ENCODE assay signal across 24 cellular contexts in the genomic region with DNA sequence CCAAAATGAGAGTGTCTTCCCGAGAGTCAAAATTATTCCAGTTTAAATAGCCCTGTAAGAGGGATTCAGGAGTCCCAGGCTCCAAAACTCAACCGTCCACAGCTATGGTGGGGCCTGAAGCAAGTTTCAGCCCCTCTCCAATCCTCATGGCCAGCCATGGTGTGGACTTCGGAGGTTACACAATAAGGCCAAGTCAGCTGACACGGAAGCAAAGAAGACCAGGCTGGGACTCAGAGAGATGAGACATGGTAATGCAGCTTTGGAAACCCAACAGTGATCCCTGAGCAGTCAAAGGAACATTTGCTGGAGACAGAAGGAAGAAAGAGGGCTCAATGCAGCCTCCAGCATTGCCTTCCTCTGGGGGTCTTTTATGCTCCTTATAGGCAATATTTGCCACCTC.
DNase-seq lines count a peak whose midpoint lies in the region; ATAC-seq, FAIRE-seq and TF ChIP-seq lines count a peak whose summit lies in the region.
"Had no signal": no experiment of that assay in that cellular context is flagged by ENCODE, and none has a peak within 500 bp of the region (broad histone marks: within the 10 kb centered on the region; RNA-seq: fewer than 3 reads in every experiment).

No MANE protein-coding gene starts in this region.

- peaks cover 16 to 17% of the 10 kb centered on the region in 2 donors for H3K4me1 Mint-ChIP-seq in natural killer cell treated with Interleukin-12 subunit alpha and Interleukin-12 subunit beta and Interleukin-15 and Interleukin-18, amount 100 ng/mL, for 72 hours (ENCODE audit: low read depth in 2 of 2)
- peaks cover 15 to 16% of the 10 kb centered on the region in 2 donors for H3K4me1 Mint-ChIP-seq in natural killer cell

- H3K27me3 Mint-ChIP-seq in natural killer cell treated with Interleukin-12 subunit alpha and Interleukin-12 subunit beta and Interleukin-15 and Interleukin-18, amount 100 ng/mL, for 72 hours = peaks cover 51 to 57% of the 10 kb centered on the region in 2 donors
- H3K27me3 Mint-ChIP-seq in natural killer cell (ENCODE audit: low read depth in 2 of 2) = peaks cover 44 to 73% of the 10 kb centered on the region in 2 donors

- no peak overlapping the region for H3K9ac ChIP-seq in liver (ENCODE audit: low read depth in 1 of 2, low read length in 2 of 2)
- H3K9ac ChIP-seq: BLaER1 had no signal

- DNase-seq in natural killer cell treated with Interleukin-12 subunit alpha and Interleukin-12 subunit beta and Interleukin-15 and Interleukin-18, amount 100 ng/mL, for 72 hours (ENCODE audit: low spot score) = peak; percentile 8
- no peak for DNase-seq in natural killer cell
- no peak for DNase-seq in bronchial epithelial cell (ENCODE audit: low read depth)
- DNase-seq in prostate gland (ENCODE audit: low spot score) = no peak
- DNase-seq in cerebellum (ENCODE audit: low spot score) = no peak
- DNase-seq in germinal center (ENCODE audit: low spot score) = no peak
- no peak for DNase-seq in suprapubic skin (ENCODE audit: low spot score in 2 of 2)
- DNase-seq: Calu3; CD4-positive, CD25-positive, alpha-beta regulatory T cell; CD8-positive, alpha-beta memory T cell; DMS53; DMS79 treated with DMSO at 0.1 percent for 48 hours; GF-D8; H9 had no signal

- H3K4me3 ChIP-seq in bronchial epithelial cell (ENCODE audit: low read depth, low read length) = no peak overlapping the region
- no peak overlapping the region for H3K4me3 ChIP-seq in liver (ENCODE audit: low read depth in 1 of 3, low read length in 3 of 3)
- no peak overlapping the region for H3K4me3 ChIP-seq in prostate gland
- H3K4me3 ChIP-seq in suprapubic skin = no peak overlapping the region
- H3K4me3 ChIP-seq: BLaER1, GM23338 had no signal

- no peak overlapping the region for H3K27ac Mint-ChIP-seq in natural killer cell treated with Interleukin-12 subunit alpha and Interleukin-12 subunit beta and Interleukin-15 and Interleukin-18, amount 100 ng/mL, for 72 hours
- H3K27ac Mint-ChIP-seq in natural killer cell = no peak overlapping the region
- H3K27ac Mint-ChIP-seq: B cell; CD4-positive, CD25-positive, alpha-beta regulatory T cell; CD8-positive, alpha-beta memory T cell; GM23338 had no signal

- FAIRE-seq in bronchial epithelial cell (lab: Jason Lieb, UNC) = peak; percentile 90
- FAIRE-seq: A204.1, GM12891, GM18507 had no signal

- TF ChIP-seq EP300 in suprapubic skin (IDR thresholded peaks at IDR 0.05) = no peak

- TF ChIP-seq CTCF in natural killer cell (IDR thresholded peaks at IDR 0.05) (no peak), bronchial epithelial cell (IDR thresholded peaks at IDR 0.05; ENCODE audit: insufficient read depth, low read length, severe bottlenecking) (no peak), liver (IDR thresholded peaks at IDR 0.05; ENCODE audit: low read depth, low read length, missing input control) (no peak), prostate gland (IDR thresholded peaks at IDR 0.05) (no peak), suprapubic skin (IDR thresholded peaks at IDR 0.05) (no peak)

- H3K27ac ChIP-seq in liver (ENCODE audit: low read depth in 1 of 2, low read length in 2 of 2) (peak overlapping the region in 1 of 2 donors; percentile 24), prostate gland (no peak overlapping the region), suprapubic skin (no peak overlapping the region)
- H3K27ac ChIP-seq: 22Rv1, BLaER1, C4-2B had no signal

- TF ChIP-seq RAD21 in liver (IDR thresholded peaks at IDR 0.05) = no peak

- intact Hi-C loops in natural killer cell (cut with micrococcal nuclease) = no loop called here
- intact Hi-C loops in prostate gland (cut with DNase I) = no loop called here

- peaks cover 19% of the 10 kb centered on the region for H3K27me3 ChIP-seq in bronchial epithelial cell (ENCODE audit: control insufficient read depth, insufficient read depth, low read length)
- no peaks in the 10 kb centered on the region for H3K27me3 ChIP-seq in liver (ENCODE audit: control insufficient read depth in 4 of 4, insufficient read depth in 4 of 4, low read length in 3 of 4)
- no peaks in the 10 kb centered on the region for H3K27me3 ChIP-seq in prostate gland (replicated peaks; ENCODE audit: insufficient read depth)
- peaks cover 25% of the 10 kb centered on the region for H3K27me3 ChIP-seq in suprapubic skin
- H3K27me3 ChIP-seq: BLaER1 had no signal

- H3K9me3 ChIP-seq in liver (ENCODE audit: control insufficient read depth in 4 of 4, low read length in 3 of 4) (no peaks in the 10 kb centered on the region), prostate gland (no peaks in the 10 kb centered on the region), suprapubic skin (no peaks in the 10 kb centered on the region)

- H3K9me3 Mint-ChIP-seq in natural killer cell treated with Interleukin-12 subunit alpha and Interleukin-12 subunit beta and Interleukin-15 and Interleukin-18, amount 100 ng/mL, for 72 hours = no peaks in the 10 kb centered on the region
- no peaks in the 10 kb centered on the region for H3K9me3 Mint-ChIP-seq in natural killer cell
- H3K9me3 Mint-ChIP-seq: CD8-positive, alpha-beta memory T cell; GM23338; H9 had no signal

- H3K4me1 ChIP-seq in liver (ENCODE audit: control insufficient read depth in 4 of 4, insufficient read depth in 4 of 4, low read length in 3 of 4) = peaks cover 4 to 26% (median 25%) of the 10 kb centered on the region in 4 donors
- no peaks in the 10 kb centered on the region for H3K4me1 ChIP-seq in prostate gland (replicated peaks)
- no peaks in the 10 kb centered on the region for H3K4me1 ChIP-seq in suprapubic skin

- no peak for TF ChIP-seq POLR2A in prostate gland (IDR thresholded peaks at IDR 0.05)
- no peak for TF ChIP-seq POLR2A in suprapubic skin (IDR thresholded peaks at IDR 0.05)

- 66% methylated on average over 4 of the region's 4 CpGs for WGBS in liver
- 91% methylated on average over 4 of the region's 4 CpGs for WGBS in prostate gland
- WGBS in suprapubic skin = 90% methylated on average over 4 of the region's 4 CpGs

- no peaks in the 10 kb centered on the region for H3K36me3 Mint-ChIP-seq in natural killer cell treated with Interleukin-12 subunit alpha and Interleukin-12 subunit beta and Interleukin-15 and Interleukin-18, amount 100 ng/mL, for 72 hours
- no peaks in the 10 kb centered on the region for H3K36me3 Mint-ChIP-seq in natural killer cell
- H3K36me3 Mint-ChIP-seq: CD4-positive, CD25-positive, alpha-beta regulatory T cell; CD8-positive, alpha-beta memory T cell had no signal

- ATAC-seq in natural killer cell treated with Interleukin-12 subunit alpha and Interleukin-12 subunit beta and Interleukin-15 and Interleukin-18, amount 100 ng/mL, for 72 hours = no peak
- no peak for ATAC-seq in natural killer cell
- ATAC-seq: GM23338, HCT116 had no signal

- H3K36me3 ChIP-seq in bronchial epithelial cell (ENCODE audit: control insufficient read depth, insufficient read depth, low read length) (no peaks in the 10 kb centered on the region), liver (ENCODE audit: control insufficient read depth in 4 of 4, insufficient read depth in 3 of 4, low read depth in 1 of 4, low read length in 3 of 4) (no peaks in the 10 kb centered on the region), prostate gland (no peaks in the 10 kb centered on the region), suprapubic skin (no peaks in the 10 kb centered on the region)
- H3K36me3 ChIP-seq: BLaER1 had no signal

- H3K4me3 Mint-ChIP-seq in natural killer cell treated with Interleukin-12 subunit alpha and Interleukin-12 subunit beta and Interleukin-15 and Interleukin-18, amount 100 ng/mL, for 72 hours = no peak overlapping the region
- no peak overlapping the region for H3K4me3 Mint-ChIP-seq in natural killer cell
- H3K4me3 Mint-ChIP-seq: B cell; CD4-positive, CD25-positive, alpha-beta regulatory T cell; CD8-positive, alpha-beta memory T cell; GM23338; H9 had no signal

TF ChIP-seq in liver, 16 proteins besides CTCF, POLR2A, EP300 and RAD21:
- TF ChIP-seq FOXA1 (IDR thresholded peaks at IDR 0.05) (no peak), TAF1 (conservative IDR thresholded peaks at IDR 0.05) (no peak), HNF4A (conservative IDR thresholded peaks at IDR 0.05) (peak; percentile 23 to 27), SP1 (IDR thresholded peaks at IDR 0.05) (no peak)
TF ChIP-seq in liver: peak in this region for 1.
